7 cellular contexts compared by ENCODE assay signal in the genomic region with DNA sequence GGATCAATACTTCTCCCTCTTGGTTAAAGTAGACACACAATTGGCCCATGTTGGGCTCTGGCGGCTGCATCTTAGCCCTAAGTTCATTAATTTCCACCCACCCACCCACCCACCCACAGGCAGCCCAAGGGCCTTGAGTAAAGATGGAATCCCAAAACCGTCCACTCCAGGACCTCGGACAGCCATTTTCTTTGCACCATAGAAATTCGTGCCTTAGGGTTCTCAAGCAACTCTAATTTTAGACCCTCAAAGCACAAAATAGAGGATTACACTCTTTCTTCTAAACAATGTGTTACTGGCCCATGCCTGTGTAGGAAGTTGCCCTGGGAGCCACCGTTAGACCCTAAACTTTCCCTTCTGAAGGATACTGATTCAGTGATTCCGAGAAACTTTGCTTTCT.
"Had no signal": no experiment of that assay in that cellular context is flagged by ENCODE, and none has a peak within 500 bp of the region (broad histone marks: within the 10 kb centered on the region; RNA-seq: fewer than 3 reads in every experiment).

No MANE protein-coding gene starts in this region.

- H3K4me3 ChIP-seq: K562 had no signal

- H3K4me1 Mint-ChIP-seq: IgD-negative memory B cell had no signal

- DNase-seq: IMR-90, KBM-7, KG1 had no signal

- H3K27me3 Mint-ChIP-seq: IgD-negative memory B cell had no signal

- ATAC-seq: HepG2, K562 had no signal

- H3K27ac ChIP-seq: HL-60 had no signal

- H3K36me3 Mint-ChIP-seq: IgD-negative memory B cell had no signal

- H3K4me3 Mint-ChIP-seq: IgD-negative memory B cell had no signal

- H3K27ac Mint-ChIP-seq: IgD-negative memory B cell had no signal
